ENCODE assay signal across 17 cellular contexts in the genomic region with DNA sequence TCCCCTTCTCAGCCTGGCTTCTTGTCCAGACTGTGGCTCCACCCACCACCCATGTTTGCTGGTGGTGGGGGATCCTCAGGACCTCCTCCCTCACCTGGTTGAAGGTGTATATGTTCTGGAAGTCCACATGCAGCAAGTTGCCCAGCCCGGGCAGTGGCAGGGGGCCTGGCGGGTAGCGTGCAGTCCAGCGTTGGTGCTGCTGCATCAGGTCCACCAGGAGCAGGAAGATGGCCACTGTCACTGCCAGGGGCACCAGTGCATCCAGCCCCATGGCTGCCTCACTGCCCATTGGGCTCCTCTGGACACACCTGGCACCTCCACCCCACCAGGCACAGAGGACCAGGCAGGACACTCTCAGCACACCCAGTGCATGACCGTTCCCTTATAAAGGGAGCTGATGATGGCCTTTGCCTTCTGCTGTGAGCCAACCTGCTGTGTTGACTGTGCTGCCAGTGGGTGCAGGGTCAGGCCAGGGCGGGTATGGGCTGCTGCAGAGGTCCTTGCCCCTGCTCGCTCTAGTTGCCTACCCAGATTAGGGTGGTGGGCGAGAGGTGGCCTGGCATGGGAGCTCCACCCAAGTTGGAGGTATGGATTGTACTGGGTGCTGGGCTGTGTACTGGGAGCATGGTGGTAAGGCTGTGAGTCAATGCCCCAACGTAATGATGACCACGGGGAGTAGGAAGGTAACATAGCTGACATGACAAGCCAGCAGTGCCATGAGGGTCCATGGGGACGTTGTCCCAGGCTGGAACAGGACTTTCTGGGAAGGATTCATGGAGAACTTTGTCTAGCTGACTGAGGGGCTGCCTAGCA. TPM values are rescaled to one million over a fixed set of nuclear protein-coding genes. Genes with fewer than 3 reads are reported as not detected.
A peak's percentile ranks its signal among the peaks of the same experiment; 100 is the strongest.
DNase-seq lines count a peak whose midpoint lies in the region; ATAC-seq, FAIRE-seq and TF ChIP-seq lines count a peak whose summit lies in the region.
"Had no signal": no experiment of that assay in that cellular context is flagged by ENCODE, and none has a peak within 500 bp of the region (broad histone marks: within the 10 kb centered on the region; RNA-seq: fewer than 3 reads in every experiment).

No MANE protein-coding gene starts in this region.

- H3K9ac ChIP-seq in HepG2 (ENCODE audit: insufficient read depth, low read depth, low read length): no peak overlapping the region

- no peaks in the 10 kb centered on the region for H4K20me1 ChIP-seq in HepG2 (ENCODE audit: insufficient read depth, low read length)

- no TSS peak for BruUV-seq in HepG2 (replicated peaks; lab: Mats Ljungman, UMichigan)

- CTCF ChIA-PET in HepG2 (lab: Yijun Ruan, JAX; ENCODE audit: low intra/inter-chr PET ratio, low total read pairs): no interaction called here

- TF ChIP-seq RAD21 in HepG2 (CRISPR knock-in tag; IDR thresholded peaks at IDR 0.05): no peak

- H3K9me3 Mint-ChIP-seq in activated naive CD4-positive, alpha-beta T cell treated with anti-CD3 and anti-CD28 coated beads, Interleukin-2, amount 50 U/mL, for 72 hours: no peaks in the 10 kb centered on the region
- no peaks in the 10 kb centered on the region for H3K9me3 Mint-ChIP-seq in activated T-helper 17 cell treated with anti-CD3 and anti-CD28 coated beads, Interleukin-2, amount 50 U/mL, for 72 hours
- H3K9me3 Mint-ChIP-seq in stimulated activated naive B cell treated with anti-CD40 and anti-IgM and Interleukin-4, amounts not matched to agents 10 μg/mL and 1 μg/mL and 100 μg/mL, for 72 hours: no peaks in the 10 kb centered on the region

- peak overlapping the region; percentile 53 to 61 for H3K27ac Mint-ChIP-seq in activated naive CD4-positive, alpha-beta T cell treated with anti-CD3 and anti-CD28 coated beads, Interleukin-2, amount 50 U/mL, for 72 hours
- peak overlapping the region; percentile 65 for H3K27ac Mint-ChIP-seq in activated T-helper 17 cell treated with anti-CD3 and anti-CD28 coated beads, Interleukin-2, amount 50 U/mL, for 72 hours
- peak overlapping the region; percentile 9 for H3K27ac Mint-ChIP-seq in stimulated activated naive B cell treated with anti-CD40 and anti-IgM and Interleukin-4, amounts not matched to agents 10 μg/mL and 1 μg/mL and 100 μg/mL, for 72 hours

- H3K4me2 ChIP-seq in HepG2 (ENCODE audit: low read depth, low read length): no peak overlapping the region

- H3K9me3 ChIP-seq in HepG2 (ENCODE audit: low read length): no peaks in the 10 kb centered on the region
- H3K9me3 ChIP-seq in psoas muscle: no peaks in the 10 kb centered on the region

- no peak for DNase-seq in activated naive CD4-positive, alpha-beta T cell treated with anti-CD3 and anti-CD28 coated beads, Interleukin-2, amount 50 U/mL, for 72 hours (ENCODE audit: low spot score in 2 of 2)
- no peak for DNase-seq in activated naive CD4-positive, alpha-beta T cell treated with Interleukin-2 at 50 U/mL for 16 hours
- DNase-seq in HepG2 (ENCODE audit: low spot score): no peak
- DNase-seq in stimulated activated naive B cell treated with anti-CD40 and anti-IgM and Interleukin-4, amounts not matched to agents 10 μg/mL and 1 μg/mL and 100 μg/mL, for 72 hours: no peak
- no peak for DNase-seq in foreskin melanocyte
- DNase-seq in NCI-H2081 treated with DMSO at 0.1 percent for 48 hours (lab: John Stamatoyannopoulos, UW): no peak
- no peak for DNase-seq in psoas muscle
- DNase-seq: C1 segment of cervical spinal cord, DMS153, H7, Kasumi-1, NCI-H1105, NCI-H1694 treated with DMSO at 0.1 percent for 48 hours, NCI-H526 treated with DMSO at 0.1 percent for 48 hours, SHP77 had no signal

- H2AFZ ChIP-seq in HepG2 (ENCODE audit: low read length): no peak overlapping the region

- no peaks in the 10 kb centered on the region for H3K36me3 Mint-ChIP-seq in activated naive CD4-positive, alpha-beta T cell treated with anti-CD3 and anti-CD28 coated beads, Interleukin-2, amount 50 U/mL, for 72 hours
- peaks cover 51% of the 10 kb centered on the region for H3K36me3 Mint-ChIP-seq in activated T-helper 17 cell treated with anti-CD3 and anti-CD28 coated beads, Interleukin-2, amount 50 U/mL, for 72 hours (ENCODE audit: low read depth)
- H3K36me3 Mint-ChIP-seq in stimulated activated naive B cell treated with anti-CD40 and anti-IgM and Interleukin-4, amounts not matched to agents 10 μg/mL and 1 μg/mL and 100 μg/mL, for 72 hours: peaks cover 30 to 45% of the 10 kb centered on the region in 2 donors

- H3K4me1 ChIP-seq in HepG2 (ENCODE audit: insufficient read depth, low read length) (no peaks in the 10 kb centered on the region), psoas muscle (no peaks in the 10 kb centered on the region)

- in situ Hi-C loops in HepG2 (cut with HindIII; ENCODE audit: extremely low pct_ligation_motif_present, low pct_unique_long_range_greater_than_20kb): no loop called here

- peaks cover 1 to 15% of the 10 kb centered on the region in 2 experiments; a peak in 3 of 5 replicates for H3K36me3 ChIP-seq in HepG2 (replicated peaks in 1 of 2; ENCODE audit: control insufficient read depth in 1 of 2, insufficient read depth in 2 of 2, low read length in 2 of 2)
- peaks cover 0 to 2% of the 10 kb centered on the region in 2 donors for H3K36me3 ChIP-seq in psoas muscle (ENCODE audit: insufficient read depth in 1 of 2, low read depth in 1 of 2)

- POLR2A ChIA-PET in HepG2 (lab: Yijun Ruan, JAX): no interaction called here

- H3K4me3 ChIP-seq in HepG2 (replicated peaks in 1 of 3; ENCODE audit: insufficient read depth in 1 of 3, low read depth in 2 of 3, low read length in 3 of 3) (no peak overlapping the region), psoas muscle (no peak overlapping the region)

- peaks cover 5% of the 10 kb centered on the region for H3K4me1 Mint-ChIP-seq in activated T-helper 17 cell treated with anti-CD3 and anti-CD28 coated beads, Interleukin-2, amount 50 U/mL, for 72 hours
- H3K4me1 Mint-ChIP-seq in stimulated activated naive B cell treated with anti-CD40 and anti-IgM and Interleukin-4, amounts not matched to agents 10 μg/mL and 1 μg/mL and 100 μg/mL, for 72 hours: peaks cover 0 to 4% of the 10 kb centered on the region in 2 donors

- no peaks in the 10 kb centered on the region for H3K27me3 Mint-ChIP-seq in activated T-helper 17 cell treated with anti-CD3 and anti-CD28 coated beads, Interleukin-2, amount 50 U/mL, for 72 hours
- H3K27me3 Mint-ChIP-seq in stimulated activated naive B cell treated with anti-CD40 and anti-IgM and Interleukin-4, amounts not matched to agents 10 μg/mL and 1 μg/mL and 100 μg/mL, for 72 hours: no peaks in the 10 kb centered on the region

- no peak for TF ChIP-seq CTCF in HepG2 (CRISPR knock-in tag; IDR thresholded peaks at IDR 0.05)
- TF ChIP-seq CTCF in psoas muscle (IDR thresholded peaks at IDR 0.05): no peak

- ATAC-seq in activated naive CD4-positive, alpha-beta T cell treated with anti-CD3 and anti-CD28 coated beads, Interleukin-2, amount 50 U/mL, for 72 hours: no peak
- ATAC-seq in activated T-helper 17 cell treated with anti-CD3 and anti-CD28 coated beads, Interleukin-2, amount 50 U/mL, for 72 hours (replicated peaks): no peak
- no peak for ATAC-seq in HepG2
- ATAC-seq in stimulated activated naive B cell treated with anti-CD40 and anti-IgM and Interleukin-4, amounts not matched to agents 10 μg/mL and 1 μg/mL and 100 μg/mL, for 72 hours (replicated peaks): no peak
- no peak for ATAC-seq in psoas muscle

- TF ChIP-seq EP300 in HepG2 (IDR thresholded peaks at IDR 0.05; ENCODE audit: low read depth in 2 of 2, low read length in 2 of 2) (no peak), HepG2 (CRISPR knock-in tag; IDR thresholded peaks at IDR 0.05; ENCODE audit: borderline replicate concordance) (no peak)

- no peaks in the 10 kb centered on the region for H3K79me2 ChIP-seq in HepG2 (ENCODE audit: insufficient read depth, low read length)

- WGBS in HepG2 (ENCODE audit: low lambda C conversion rate): 97% methylated on average over 5 of the region's 11 CpGs
- 93 to 99% (median 97%) methylated on average over 11 of the region's 11 CpGs for WGBS in psoas muscle, 3 donors

- H3K27ac ChIP-seq in HepG2 (ENCODE audit: extremely low read length, insufficient read depth, low read length) (no peak overlapping the region), psoas muscle (no peak overlapping the region)

- TF ChIP-seq POLR2A in HepG2 (IDR thresholded peaks at IDR 0.05; ENCODE audit: insufficient read depth in 1 of 2, low read depth in 2 of 2, low read length in 2 of 2): 0 out of 4 replicates have a peak, but pooled peaks of 1 of the 2 experiments have one; percentile 13

- no peak for FAIRE-seq in HepG2 (lab: Jason Lieb, UNC)
- FAIRE-seq: RCC 7860 had no signal

- H3K4me3 Mint-ChIP-seq in activated T-helper 17 cell treated with anti-CD3 and anti-CD28 coated beads, Interleukin-2, amount 50 U/mL, for 72 hours: no peak overlapping the region
- H3K4me3 Mint-ChIP-seq in stimulated activated naive B cell treated with anti-CD40 and anti-IgM and Interleukin-4, amounts not matched to agents 10 μg/mL and 1 μg/mL and 100 μg/mL, for 72 hours: no peak overlapping the region

- intact Hi-C loops in HepG2 (cut with micrococcal nuclease; ENCODE audit: unreplicated experiment) (no loop called here), psoas muscle (cut with DNase I) (no loop called here)

- no peaks in the 10 kb centered on the region for H3K27me3 ChIP-seq in HepG2 (ENCODE audit: control insufficient read depth in 1 of 2, insufficient read depth in 2 of 2, low read length in 2 of 2)
- no peaks in the 10 kb centered on the region for H3K27me3 ChIP-seq in psoas muscle (ENCODE audit: insufficient read depth in 3 of 3, low read length in 2 of 3)

RNA-seq across cellular contexts. Expression of gene CYP2D6, which starts 24.3 kb away (rescaled TPM):
- total RNA-seq in activated naive CD4-positive, alpha-beta T cell treated with anti-CD3 and anti-CD28 coated beads, Interleukin-2, amount 50 U/mL, for 72 hours: 1 to 10 TPM; 2.2 to 4.8 TPM
- 1 to 10 TPM; 5.5 to 6.3 TPM for total RNA-seq in activated T-helper 17 cell treated with anti-CD3 and anti-CD28 coated beads, Interleukin-2, amount 50 U/mL, for 72 hours
- total RNA-seq in HepG2 (2016; rRNA removed; fragmentation: Illumina TruSeq; extraction: Trizol): 0.18 and 1.0 TPM in 2 replicates
- 0.53 and 0.61 TPM in 2 replicates for total RNA-seq in HepG2 (2016; cell fraction: cytosol; rRNA removed; fragmentation: Illumina TruSeq; extraction: Trizol; ENCODE audit: low read depth)
- 0.22 and 1.2 TPM in 2 replicates for total RNA-seq in HepG2 (2016; cell fraction: insoluble cytoplasmic fraction; rRNA removed; fragmentation: Illumina TruSeq; extraction: Trizol)
- 0.45 and 0.49 TPM in 2 replicates for total RNA-seq in HepG2 (2016; cell fraction: membrane; rRNA removed; fragmentation: Illumina TruSeq; extraction: Trizol)
- 2.1 TPM in 2 replicates for total RNA-seq in HepG2 (2016; cell fraction: nucleus; rRNA removed; fragmentation: Illumina TruSeq; extraction: Trizol)
- polyA plus RNA-seq in HepG2 (2011; rRNA removed): 3.7 and 4.4 TPM in 2 replicates
- 1.6 and 2.3 TPM in 2 replicates for polyA plus RNA-seq in HepG2 (2011; cell fraction: cytosol; rRNA removed)
- 30.3 and 32.1 TPM in 2 replicates for polyA plus RNA-seq in HepG2 (2011; cell fraction: nucleus; rRNA removed)
- polyA plus RNA-seq in HepG2 (2012): 1.9 and 2.5 TPM in 2 replicates
- polyA plus RNA-seq in HepG2 (2016; cell fraction: cytosol; fragmentation: Illumina TruSeq; extraction: Trizol; ENCODE audit: low read depth): 0.15 and 0.16 TPM in 2 replicates
- polyA plus RNA-seq in HepG2 (2016; cell fraction: insoluble cytoplasmic fraction; fragmentation: Illumina TruSeq; extraction: Trizol; ENCODE audit: low read depth): 0.16 and 0.46 TPM in 2 replicates
- polyA plus RNA-seq in HepG2 (2016; cell fraction: membrane; fragmentation: Illumina TruSeq; extraction: Trizol; ENCODE audit: low read depth): 0.27 and 0.41 TPM in 2 replicates
- polyA plus RNA-seq in HepG2 (2016; cell fraction: nucleus; fragmentation: Illumina TruSeq; extraction: Trizol; ENCODE audit: insufficient read depth, low read depth): 3.2 and 4.0 TPM in 2 replicates
- polyA minus RNA-seq in HepG2 (2011; rRNA and poly(A)+ RNA removed; ENCODE audit: low replicate concordance): 1.3 and 4.2 TPM in 2 replicates
- polyA minus RNA-seq in HepG2 (2011; cell fraction: cytosol; rRNA and poly(A)+ RNA removed): 1.5 and 1.8 TPM in 2 replicates
- polyA minus RNA-seq in HepG2 (2011; cell fraction: nucleus; rRNA and poly(A)+ RNA removed): 6.4 and 6.7 TPM in 2 replicates
- under 1 TPM in 3 of 4 donors, not detected in 1; 0.13 to 0.44 (median 0.26) TPM for total RNA-seq in psoas muscle
- under 1 TPM; 0.03 to 0.23 (median 0.19) TPM for polyA plus RNA-seq in psoas muscle

Comparison
In these comparisons a context has a peak if more than half of its experiments do, and no peak if none do; other contexts are left out.
1. H3K27ac Mint-ChIP-seq: peak in every context shown above with its lines; median percentile 65 in activated T-helper 17 cell treated with anti-CD3 and anti-CD28 coated beads, Interleukin-2, amount 50 U/mL, for 72 hours; 57 in activated naive CD4-positive, alpha-beta T cell treated with anti-CD3 and anti-CD28 coated beads, Interleukin-2, amount 50 U/mL, for 72 hours; 9 in stimulated activated naive B cell treated with anti-CD40 and anti-IgM and Interleukin-4, amounts not matched to agents 10 μg/mL and 1 μg/mL and 100 μg/mL, for 72 hours.